ENCODE assay signal across 8 cellular contexts in the genomic region with DNA sequence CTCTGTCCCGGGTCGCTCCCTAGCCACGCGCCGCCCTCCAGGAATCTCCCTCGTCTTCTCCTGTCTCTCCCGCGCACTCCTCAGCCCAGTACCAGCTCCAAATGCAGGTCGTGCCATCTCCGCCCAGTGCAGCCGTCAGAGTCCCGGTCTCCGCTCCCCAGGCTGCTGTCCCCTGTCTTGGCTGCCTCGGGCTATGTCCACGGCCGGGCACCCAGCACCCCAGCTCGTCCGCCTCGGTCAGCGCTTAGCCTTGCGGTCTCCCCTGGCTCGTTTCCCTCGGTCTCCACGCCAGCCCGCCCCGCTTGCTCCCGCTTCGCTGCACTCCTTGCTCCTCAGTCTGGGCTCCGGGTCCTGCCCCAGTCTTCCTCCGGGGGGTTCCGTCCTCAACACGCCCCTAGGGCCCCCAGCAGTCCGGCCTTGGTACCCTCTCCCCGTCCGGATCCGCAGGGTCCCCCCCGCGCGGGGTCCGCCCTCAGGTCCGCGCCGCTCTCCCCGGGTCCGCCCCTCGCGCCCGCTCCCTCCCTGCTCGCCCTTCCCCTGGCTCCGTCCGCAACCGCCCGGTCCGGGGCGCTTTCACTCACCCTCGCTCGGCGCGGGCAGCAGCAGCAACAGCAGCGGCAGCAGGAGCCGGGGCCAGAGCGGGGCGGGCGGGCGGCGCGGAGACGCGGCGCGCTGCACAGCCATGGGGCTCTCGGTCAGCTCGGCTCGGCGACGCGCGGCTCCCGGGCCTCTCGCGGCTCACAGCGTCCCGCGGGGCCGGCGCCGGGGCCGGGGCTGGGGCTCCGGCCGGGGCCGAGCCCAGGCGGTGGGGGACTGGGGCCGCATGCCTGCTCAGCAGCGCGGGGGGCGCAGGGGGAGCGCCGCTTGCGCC. TPM values are rescaled to one million over a fixed set of nuclear protein-coding genes. Genes with fewer than 3 reads are reported as not detected.
DNase-seq lines count a peak whose midpoint lies in the region; ATAC-seq and TF ChIP-seq lines count a peak whose summit lies in the region.

No MANE protein-coding gene starts in this region.

- H3K36me3 Mint-ChIP-seq in activated CD4-positive, alpha-beta T cell treated with anti-CD3 and anti-CD28 coated beads, Interleukin-2, amount 10 ng/mL, durations not matched to agents 24 days and 14 days (ENCODE audit: low read depth) = no peaks in the 10 kb centered on the region
- H3K36me3 Mint-ChIP-seq in activated CD4-positive, alpha-beta memory T cell treated with anti-CD3 and anti-CD28 coated beads for 36 hours = no peaks in the 10 kb centered on the region

- no peak for TF ChIP-seq POLR2A in ovary (IDR thresholded peaks at IDR 0.05)

- no peaks in the 10 kb centered on the region for H3K27me3 ChIP-seq in ovary

- no peaks in the 10 kb centered on the region for H3K9me3 ChIP-seq in ovary

- peak overlapping the region; percentile 52 for H3K4me3 ChIP-seq in ovary

- H3K27ac ChIP-seq in ovary = peak overlapping the region; percentile 45 to 47

- no peaks in the 10 kb centered on the region for H3K9me3 Mint-ChIP-seq in activated CD4-positive, alpha-beta T cell treated with anti-CD3 and anti-CD28 coated beads, Interleukin-2, amount 10 ng/mL, durations not matched to agents 24 days and 14 days
- no peaks in the 10 kb centered on the region for H3K9me3 Mint-ChIP-seq in activated CD4-positive, alpha-beta memory T cell treated with anti-CD3 and anti-CD28 coated beads for 36 hours

- H3K4me1 ChIP-seq in ovary (ENCODE audit: insufficient read depth) = no peaks in the 10 kb centered on the region

- peak; percentile 76 for ATAC-seq in Right ventricle myocardium superior (ENCODE audit: poor library complexity)
- ATAC-seq in HG02623 (IDR thresholded peaks at IDR 0.05; ENCODE audit: unreplicated experiment) = no peak

- no peak for TF ChIP-seq EP300 in ovary (IDR thresholded peaks at IDR 0.05)

- H3K4me1 Mint-ChIP-seq in activated CD4-positive, alpha-beta T cell treated with anti-CD3 and anti-CD28 coated beads, Interleukin-2, amount 10 ng/mL, durations not matched to agents 24 days and 14 days = peaks cover 9% of the 10 kb centered on the region
- peaks cover 14% of the 10 kb centered on the region for H3K4me1 Mint-ChIP-seq in activated CD4-positive, alpha-beta memory T cell treated with anti-CD3 and anti-CD28 coated beads for 36 hours (ENCODE audit: low read depth)

- WGBS in ovary, 3 donors = 0 to 1% (median 1%) methylated on average over 47 to 99 of the region's 99 CpGs

- DNase-seq in activated CD4-positive, alpha-beta T cell treated with anti-CD3 and anti-CD28 coated beads, Interleukin-2, amount 10 ng/mL, durations not matched to agents 24 days and 14 days = peak; percentile 61
- DNase-seq in activated CD4-positive, alpha-beta T cell treated with anti-CD3 and anti-CD28 coated beads, Interleukin-2, amount 50 U/mL, for 4 hours = no peak
- DNase-seq in activated CD4-positive, alpha-beta memory T cell treated with anti-CD3 and anti-CD28 coated beads for 36 hours = no peak
- DNase-seq in Right ventricle myocardium superior (no peak), ovary (peak in 3 of 5 donors; percentile 42 to 60 (median 54)), GDM1 (lab: John Stamatoyannopoulos, UW) (no peak), GF-D8 (lab: John Stamatoyannopoulos, UW) (no peak)

- H3K27ac Mint-ChIP-seq in activated CD4-positive, alpha-beta T cell treated with anti-CD3 and anti-CD28 coated beads, Interleukin-2, amount 10 ng/mL, durations not matched to agents 24 days and 14 days = no peak overlapping the region
- H3K27ac Mint-ChIP-seq in activated CD4-positive, alpha-beta memory T cell treated with anti-CD3 and anti-CD28 coated beads for 36 hours = no peak overlapping the region

- CTCF ChIA-PET in activated CD4-positive, alpha-beta memory T cell treated with anti-CD3 and anti-CD28 coated beads for 36 hours (lab: Charles Lee) = interaction anchor here (1.2 kb wide), 1 partner anchor 8 kb away, joined by 9 read pairs; no protein-coding TSS in a partner anchor

- peak overlapping the region; percentile 66 for H3K4me3 Mint-ChIP-seq in activated CD4-positive, alpha-beta T cell treated with anti-CD3 and anti-CD28 coated beads, Interleukin-2, amount 10 ng/mL, durations not matched to agents 24 days and 14 days
- H3K4me3 Mint-ChIP-seq in activated CD4-positive, alpha-beta memory T cell treated with anti-CD3 and anti-CD28 coated beads for 36 hours = peak overlapping the region; percentile 38

- intact Hi-C loops in activated CD4-positive, alpha-beta T cell treated with anti-CD3 and anti-CD28 coated beads, Interleukin-2, amount 10 ng/mL, durations not matched to agents 24 days and 14 days (cut with micrococcal nuclease) = no loop called here
- intact Hi-C loops in activated CD4-positive, alpha-beta memory T cell treated with anti-CD3 and anti-CD28 coated beads for 36 hours (cut with micrococcal nuclease) = no loop called here
- intact Hi-C loops in Right ventricle myocardium superior (cut with DNase I) (no loop called here), ovary (cut with DNase I) (loop anchor here in 1 of 4 donors (5.0 kb wide), 1 partner anchor 45 kb away; no protein-coding TSS in a partner anchor)

- TF ChIP-seq CTCF in ovary (IDR thresholded peaks at IDR 0.05) = no peak

- H3K27me3 Mint-ChIP-seq in activated CD4-positive, alpha-beta T cell treated with anti-CD3 and anti-CD28 coated beads, Interleukin-2, amount 10 ng/mL, durations not matched to agents 24 days and 14 days = peaks cover 75% of the 10 kb centered on the region
- peaks cover 49% of the 10 kb centered on the region for H3K27me3 Mint-ChIP-seq in activated CD4-positive, alpha-beta memory T cell treated with anti-CD3 and anti-CD28 coated beads for 36 hours

- POLR2A ChIA-PET in activated CD4-positive, alpha-beta memory T cell treated with anti-CD3 and anti-CD28 coated beads for 36 hours (lab: Charles Lee) = interaction anchor here (2.3 kb wide), 1 partner anchor 72 kb away, joined by 8 read pairs; the partner anchor contains the start of gene RNU5B-1

- no peaks in the 10 kb centered on the region for H3K36me3 ChIP-seq in ovary

RNA-seq across cellular contexts. Expression of gene IGDCC3, which starts 0.5 kb away (rescaled TPM):
- not detected in 2 replicates for total RNA-seq in activated CD4-positive, alpha-beta T cell treated with anti-CD3 and anti-CD28 coated beads, Interleukin-2, amount 10 ng/mL, durations not matched to agents 24 days and 14 days
- total RNA-seq in activated CD4-positive, alpha-beta memory T cell treated with anti-CD3 and anti-CD28 coated beads for 36 hours = not detected
- total RNA-seq in Right ventricle myocardium superior (0.40 TPM), ovary (1 to 10 TPM in 4 of 7 donors, under 1 TPM in 3; 0.11 to 1.8 (median 1.2) TPM)
- polyA plus RNA-seq in ovary = under 1 TPM; 0.47 to 0.48 TPM

RNA-seq across cellular contexts. Expression of gene IGDCC4, which starts 45.4 kb away (rescaled TPM):
- total RNA-seq in activated CD4-positive, alpha-beta T cell treated with anti-CD3 and anti-CD28 coated beads, Interleukin-2, amount 10 ng/mL, durations not matched to agents 24 days and 14 days = 0.19 and 0.26 TPM in 2 replicates
- under 1 TPM; 0.10 to 0.17 TPM for total RNA-seq in activated CD4-positive, alpha-beta memory T cell treated with anti-CD3 and anti-CD28 coated beads for 36 hours
- total RNA-seq in Right ventricle myocardium superior (2.4 TPM), ovary (10 to 100 TPM in 5 of 7 donors, 1 to 10 TPM in 2; 5.4 to 40.4 (median 17.1) TPM)
- polyA plus RNA-seq in ovary = 10 to 100 TPM; 10.8 to 12.8 TPM

Comparison
In these comparisons a context has a peak if more than half of its experiments do, and no peak if none do; other contexts are left out.
1. DNase-seq: peak in activated CD4-positive, alpha-beta T cell treated with anti-CD3 and anti-CD28 coated beads, Interleukin-2, amount 10 ng/mL, durations not matched to agents 24 days and 14 days (single experiment) and ovary (3 of 5); none in activated CD4-positive, alpha-beta T cell treated with anti-CD3 and anti-CD28 coated beads, Interleukin-2, amount 50 U/mL, for 4 hours (0 of 2), activated CD4-positive, alpha-beta memory T cell treated with anti-CD3 and anti-CD28 coated beads for 36 hours (single experiment), Right ventricle myocardium superior (single experiment), GDM1 (single experiment) and GF-D8 (single experiment).